ENCODE assay signal across 2 cellular contexts in the genomic region with DNA sequence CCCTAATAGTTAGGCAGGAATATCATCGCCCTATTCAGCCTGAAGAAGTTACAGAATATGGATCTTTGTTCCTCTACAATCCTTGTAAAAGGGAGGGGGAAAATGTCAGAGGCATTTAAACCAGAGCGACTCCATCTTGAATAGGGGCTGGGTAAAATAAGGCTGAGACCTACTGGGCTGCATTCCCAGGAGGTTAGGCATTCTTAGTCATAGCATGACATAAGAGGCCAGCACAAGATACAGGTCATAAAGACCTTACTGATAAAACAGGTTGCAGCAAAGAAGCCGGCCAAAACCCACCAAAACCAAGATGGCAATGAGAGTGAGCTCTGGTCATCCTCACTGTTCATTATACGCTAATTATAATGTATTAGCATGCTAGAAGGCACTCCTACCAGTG. TPM values are rescaled to one million over a fixed set of nuclear protein-coding genes. Genes with fewer than 3 reads are reported as not detected.
"Had no signal": no experiment of that assay in that cellular context is flagged by ENCODE, and none has a peak within 500 bp of the region (broad histone marks: within the 10 kb centered on the region; RNA-seq: fewer than 3 reads in every experiment).

No MANE protein-coding gene starts in this region.

RNA-seq across cellular contexts. Expression of a gene that starts 15.4 kb away (rescaled TPM):
- total RNA-seq: LHCN-M2, M059J had no signal
